In the genomic region with DNA sequence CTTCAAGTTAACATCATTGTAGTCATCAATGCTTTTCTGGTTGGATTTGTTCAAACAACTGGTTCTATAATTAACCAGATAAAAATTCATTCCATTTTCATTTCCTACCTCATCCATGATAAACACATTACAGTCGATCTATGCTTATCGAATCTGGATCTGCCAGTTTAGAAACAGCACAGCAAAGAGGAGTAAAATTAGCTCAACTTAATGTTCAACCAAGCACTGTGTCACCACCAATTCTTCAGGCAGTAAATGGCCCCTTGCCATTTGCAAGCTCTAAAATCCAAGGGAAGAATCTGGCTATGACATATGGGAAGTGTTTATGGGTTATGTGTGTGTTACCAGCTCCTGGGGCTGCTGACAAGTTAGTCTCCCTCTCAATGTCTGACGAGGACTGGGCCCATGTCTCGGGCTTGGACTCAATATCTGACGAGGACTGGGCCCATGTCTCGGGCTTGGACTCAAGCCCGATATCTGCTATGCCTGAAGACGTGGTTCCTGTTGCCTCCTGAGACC, we compare ENCODE assay signal across 23 cellular contexts. TPM values are rescaled to one million over a fixed set of nuclear protein-coding genes. Genes with fewer than 3 reads are reported as not detected.
A peak's percentile ranks its signal among the peaks of the same experiment; 100 is the strongest.
DNase-seq lines count a peak whose midpoint lies in the region; ATAC-seq, FAIRE-seq and TF ChIP-seq lines count a peak whose summit lies in the region.
"Had no signal": no experiment of that assay in that cellular context is flagged by ENCODE, and none has a peak within 500 bp of the region (broad histone marks: within the 10 kb centered on the region; RNA-seq: fewer than 3 reads in every experiment).

No MANE protein-coding gene starts in this region.

- TF ChIP-seq CTCF in heart left ventricle (IDR thresholded peaks at IDR 0.05) (no peak), body of pancreas (IDR thresholded peaks at IDR 0.05) (no peak), HepG2 (CRISPR knock-in tag; IDR thresholded peaks at IDR 0.05) (no peak), tibial artery (IDR thresholded peaks at IDR 0.05) (no peak), PC-3 (conservative IDR thresholded peaks at IDR 0.05; ENCODE audit: low read depth, low read length) (no peak)

- H3K9ac ChIP-seq in HepG2 (ENCODE audit: insufficient read depth, low read depth, low read length) (no peak overlapping the region), PC-3 (ENCODE audit: low read length) (no peak overlapping the region)
- H3K9ac ChIP-seq: BLaER1 had no signal

- BruUV-seq in HepG2 (replicated peaks; lab: Mats Ljungman, UMichigan) (no TSS peak), PC-3 (replicated peaks; lab: Mats Ljungman, UMichigan) (no TSS peak)

- no peaks in the 10 kb centered on the region for H3K36me3 ChIP-seq in heart left ventricle
- no peaks in the 10 kb centered on the region for H3K36me3 ChIP-seq in body of pancreas (replicated peaks in 1 of 2; ENCODE audit: insufficient read depth in 1 of 2, low read depth in 2 of 2)
- H3K36me3 ChIP-seq in HepG2 (replicated peaks in 1 of 2; ENCODE audit: control insufficient read depth in 1 of 2, insufficient read depth in 2 of 2, low read length in 2 of 2) = no peaks in the 10 kb centered on the region
- no peaks in the 10 kb centered on the region for H3K36me3 ChIP-seq in tibial artery
- H3K36me3 ChIP-seq in PC-3 (ENCODE audit: low read depth, low read length) = no peaks in the 10 kb centered on the region
- H3K36me3 ChIP-seq: BLaER1, SJCRH30 had no signal

- WGBS in heart left ventricle, 4 donors = 52 to 69% (median 57%) methylated on average over 8 of the region's 8 CpGs
- 49 to 61% methylated on average over 7 to 8 of the region's 8 CpGs for WGBS in body of pancreas, 2 donors
- 97% methylated on average over 5 of the region's 8 CpGs for WGBS in HepG2 (ENCODE audit: low lambda C conversion rate)

- H3K27me3 ChIP-seq in heart left ventricle (no peaks in the 10 kb centered on the region), body of pancreas (no peaks in the 10 kb centered on the region), HepG2 (ENCODE audit: control insufficient read depth in 1 of 2, insufficient read depth in 2 of 2, low read length in 2 of 2) (no peaks in the 10 kb centered on the region), tibial artery (no peaks in the 10 kb centered on the region), PC-3 (ENCODE audit: low read length) (no peaks in the 10 kb centered on the region)
- H3K27me3 ChIP-seq: BLaER1, SJCRH30 had no signal

- H4K20me1 ChIP-seq in HepG2 (ENCODE audit: insufficient read depth, low read length) = no peaks in the 10 kb centered on the region
- H4K20me1 ChIP-seq in PC-3 (ENCODE audit: low read length) = no peaks in the 10 kb centered on the region
- H4K20me1 ChIP-seq: BLaER1 had no signal

- CTCF ChIA-PET in HepG2 (lab: Yijun Ruan, JAX; ENCODE audit: low intra/inter-chr PET ratio, low total read pairs) (no interaction called here), PC-3 (lab: Charles Lee) (interaction anchor here (0.5 kb wide), 1 partner anchor 172 kb away, joined by 3 read pairs; no protein-coding TSS in a partner anchor)

- H3K9me2 ChIP-seq in PC-3 (replicated peaks; ENCODE audit: low read length) = no peaks in the 10 kb centered on the region

- in situ Hi-C loops in HepG2 (cut with HindIII; ENCODE audit: extremely low pct_ligation_motif_present, low pct_unique_long_range_greater_than_20kb) = no loop called here

- H3K79me2 ChIP-seq in HepG2 (ENCODE audit: insufficient read depth, low read length) (peaks cover 5% of the 10 kb centered on the region), PC-3 (ENCODE audit: low read length) (no peaks in the 10 kb centered on the region)

- no peak overlapping the region for H3K4me2 ChIP-seq in HepG2 (ENCODE audit: low read depth, low read length)
- H3K4me2 ChIP-seq in PC-3 (ENCODE audit: low read length) = no peak overlapping the region
- H3K4me2 ChIP-seq: BLaER1 had no signal

- no peak overlapping the region for H3K27ac ChIP-seq in heart left ventricle
- H3K27ac ChIP-seq in body of pancreas = peak overlapping the region; percentile 62 to 84 (median 74)
- H3K27ac ChIP-seq in HepG2 (ENCODE audit: extremely low read length, insufficient read depth, low read length) = peak overlapping the region; percentile 46
- H3K27ac ChIP-seq in tibial artery = peak overlapping the region; percentile 42 to 43
- H3K27ac ChIP-seq in PC-3 (ENCODE audit: low read length) = no peak overlapping the region
- H3K27ac ChIP-seq: BLaER1, SJCRH30 had no signal

- intact Hi-C loops in Right ventricle myocardium inferior (cut with DNase I) = no loop called here
- intact Hi-C loops in heart left ventricle (cut with DNase I) = no loop called here
- intact Hi-C loops in body of pancreas (cut with DNase I) = no loop called here
- intact Hi-C loops in HepG2 (cut with micrococcal nuclease; ENCODE audit: unreplicated experiment) = no loop called here
- intact Hi-C loops in tibial artery (cut with DNase I; ENCODE audit: low total_unique reads) = no loop called here
- intact Hi-C loops in PC-3 (cut with micrococcal nuclease) = no loop called here

- H2AFZ ChIP-seq in HepG2 (ENCODE audit: low read length) (no peak overlapping the region), PC-3 (ENCODE audit: low read length) (no peak overlapping the region)

- no peak for FAIRE-seq in HepG2 (lab: Jason Lieb, UNC)
- FAIRE-seq: H1 had no signal

- POLR2A ChIA-PET in HepG2 (lab: Yijun Ruan, JAX) = interaction anchor here (1.2 to 5.9 kb wide), 3 partner anchors 10 to 164 kb away, joined by 3 to 56 read pairs (median 34); no protein-coding TSS in a partner anchor
- POLR2A ChIA-PET in PC-3 (lab: Charles Lee; ENCODE audit: unreplicated experiment) = no interaction called here

- TF ChIP-seq EP300 in HepG2 (IDR thresholded peaks at IDR 0.05; ENCODE audit: low read depth in 2 of 2, low read length in 2 of 2) (no peak), HepG2 (CRISPR knock-in tag; IDR thresholded peaks at IDR 0.05; ENCODE audit: borderline replicate concordance) (no peak)

- ATAC-seq in Right ventricle myocardium inferior = peak; percentile 37
- ATAC-seq in heart left ventricle = no peak
- peak; percentile 22 for ATAC-seq in body of pancreas
- no peak for ATAC-seq in HepG2
- ATAC-seq in PC-3 = no peak
- no peak for ATAC-seq in HG02970 (IDR thresholded peaks at IDR 0.05; ENCODE audit: low FRiP score, unreplicated experiment)

- peaks cover 0 to 8% (median 0%) of the 10 kb centered on the region in 12 donors for H3K9me3 ChIP-seq in heart left ventricle
- H3K9me3 ChIP-seq in body of pancreas = no peaks in the 10 kb centered on the region
- H3K9me3 ChIP-seq in HepG2 (ENCODE audit: low read length) = peaks cover 14% of the 10 kb centered on the region
- H3K9me3 ChIP-seq in tibial artery = peaks cover 0 to 8% (median 3%) of the 10 kb centered on the region in 3 donors
- H3K9me3 ChIP-seq in PC-3 (ENCODE audit: low read length) = no peaks in the 10 kb centered on the region
- H3K9me3 ChIP-seq: SJCRH30 had no signal

- DNase-seq in Right ventricle myocardium inferior (ENCODE audit: missing footprints) (no peak), heart left ventricle (no peak), body of pancreas (no peak), HepG2 (ENCODE audit: low spot score) (no peak), tibial artery (no peak), retina (no peak), PC-3 (no peak)
- DNase-seq: 8988T; CD8-positive, alpha-beta memory T cell; DMS153; EL; Kasumi-1; NCI-H1105 treated with DMSO at 0.1 percent for 48 hours; NCI-H187 treated with DMSO at 0.1 percent for 48 hours; NCI-H69; NK-92 treated with Interleukin-12 subunit alpha and Interleukin-12 subunit beta, amount 100 ng/mL, for 24 hours; RPMI8226; SJCRH30 had no signal

- no peaks in the 10 kb centered on the region for H3F3A ChIP-seq in PC-3 (ENCODE audit: low read length, unreplicated experiment)

- H3K4me3 ChIP-seq in heart left ventricle (no peak overlapping the region), body of pancreas (no peak overlapping the region), HepG2 (replicated peaks in 1 of 3; ENCODE audit: insufficient read depth in 1 of 3, low read depth in 2 of 3, low read length in 3 of 3) (no peak overlapping the region), tibial artery (no peak overlapping the region), PC-3 (ENCODE audit: low read length) (no peak overlapping the region)
- H3K4me3 ChIP-seq: BLaER1, SJCRH30 had no signal

- no peak for TF ChIP-seq RAD21 in HepG2 (CRISPR knock-in tag; IDR thresholded peaks at IDR 0.05)

- H3K4me1 ChIP-seq in heart left ventricle (peaks cover 0 to 5% (median 0%) of the 10 kb centered on the region in 12 donors), body of pancreas (no peaks in the 10 kb centered on the region), HepG2 (ENCODE audit: insufficient read depth, low read length) (peaks cover 64% of the 10 kb centered on the region), tibial artery (peaks cover 0 to 21% (median 16%) of the 10 kb centered on the region in 4 donors), PC-3 (ENCODE audit: insufficient read depth, low read length) (0 out of 2 replicates have a peak, but pooled peaks cover 4% of the 10 kb centered on the region)
- H3K4me1 ChIP-seq: BLaER1, SJCRH30 had no signal

- no peak for TF ChIP-seq POLR2A in heart left ventricle (IDR thresholded peaks at IDR 0.05)
- TF ChIP-seq POLR2A in body of pancreas (IDR thresholded peaks at IDR 0.05) = no peak
- TF ChIP-seq POLR2A in HepG2 (IDR thresholded peaks at IDR 0.05; ENCODE audit: insufficient read depth in 1 of 2, low read depth in 2 of 2, low read length in 2 of 2) = no peak

RNA-seq across cellular contexts. Expression of a gene that starts 5.8 kb away (rescaled TPM):
- total RNA-seq in Right ventricle myocardium inferior (not detected), heart left ventricle (not detected), body of pancreas (not detected), HepG2 (2016; rRNA removed; fragmentation: Illumina TruSeq; extraction: Trizol) (603 and 1,197 TPM in 2 replicates), PC-3 (2014; rRNA removed) (not detected in 2 replicates)
- polyA plus RNA-seq in heart left ventricle (not detected), HepG2 (2011; rRNA removed) (1,427 and 1,430 TPM in 2 replicates)
- total RNA-seq in HepG2 (2016; cell fraction: cytosol; rRNA removed; fragmentation: Illumina TruSeq; extraction: Trizol; ENCODE audit: low read depth) = 49.3 and 57.5 TPM in 2 replicates
- 560 and 1,175 TPM in 2 replicates for total RNA-seq in HepG2 (2016; cell fraction: insoluble cytoplasmic fraction; rRNA removed; fragmentation: Illumina TruSeq; extraction: Trizol)
- total RNA-seq in HepG2 (2016; cell fraction: membrane; rRNA removed; fragmentation: Illumina TruSeq; extraction: Trizol) = 127 and 151 TPM in 2 replicates
- total RNA-seq in HepG2 (2016; cell fraction: nucleus; rRNA removed; fragmentation: Illumina TruSeq; extraction: Trizol) = 929 and 1,111 TPM in 2 replicates
- 1,054 and 1,367 TPM in 2 replicates for polyA plus RNA-seq in HepG2 (2011; cell fraction: cytosol; rRNA removed)
- 619 and 697 TPM in 2 replicates for polyA plus RNA-seq in HepG2 (2011; cell fraction: nucleus; rRNA removed)
- polyA plus RNA-seq in HepG2 (2012) = 1,282 and 1,626 TPM in 2 replicates
- polyA plus RNA-seq in HepG2 (2016; cell fraction: cytosol; fragmentation: Illumina TruSeq; extraction: Trizol; ENCODE audit: low read depth) = 51.7 and 58.6 TPM in 2 replicates
- 462 and 464 TPM in 2 replicates for polyA plus RNA-seq in HepG2 (2016; cell fraction: insoluble cytoplasmic fraction; fragmentation: Illumina TruSeq; extraction: Trizol; ENCODE audit: low read depth)
- polyA plus RNA-seq in HepG2 (2016; cell fraction: membrane; fragmentation: Illumina TruSeq; extraction: Trizol; ENCODE audit: low read depth) = 94.8 and 114 TPM in 2 replicates
- polyA plus RNA-seq in HepG2 (2016; cell fraction: nucleus; fragmentation: Illumina TruSeq; extraction: Trizol; ENCODE audit: insufficient read depth, low read depth) = 923 and 981 TPM in 2 replicates
- polyA minus RNA-seq in HepG2 (2011; rRNA and poly(A)+ RNA removed; ENCODE audit: low replicate concordance) = 0.26 and 658 TPM in 2 replicates
- 661 and 1,052 TPM in 2 replicates for polyA minus RNA-seq in HepG2 (2011; cell fraction: cytosol; rRNA and poly(A)+ RNA removed)
- polyA minus RNA-seq in HepG2 (2011; cell fraction: nucleus; rRNA and poly(A)+ RNA removed) = 465 and 707 TPM in 2 replicates
- total RNA-seq: CD8-positive, alpha-beta memory T cell; H1; OCI-LY7; SJCRH30 had no signal
- polyA plus RNA-seq: CD8-positive, alpha-beta memory T cell; H1; IgD-negative memory B cell had no signal

RNA-seq across cellular contexts. Expression of a gene that starts 30.6 kb away (rescaled TPM):
- 10.3 TPM for total RNA-seq in Right ventricle myocardium inferior
- 10 to 100 TPM in 5 of 9 donors, 1 to 10 TPM in 4; 2.9 to 20.4 (median 12.3) TPM for total RNA-seq in heart left ventricle
- 1 to 10 TPM; 2.7 to 3.1 TPM for polyA plus RNA-seq in heart left ventricle
- 1 to 10 TPM; 8.6 to 9.9 TPM for total RNA-seq in body of pancreas
- 3.5 and 8.9 TPM in 2 replicates for total RNA-seq in HepG2 (2016; rRNA removed; fragmentation: Illumina TruSeq; extraction: Trizol)
- total RNA-seq in HepG2 (2016; cell fraction: cytosol; rRNA removed; fragmentation: Illumina TruSeq; extraction: Trizol; ENCODE audit: low read depth) = 1.2 and 1.9 TPM in 2 replicates
- total RNA-seq in HepG2 (2016; cell fraction: insoluble cytoplasmic fraction; rRNA removed; fragmentation: Illumina TruSeq; extraction: Trizol) = 3.6 and 9.0 TPM in 2 replicates
- 1.2 and 1.5 TPM in 2 replicates for total RNA-seq in HepG2 (2016; cell fraction: membrane; rRNA removed; fragmentation: Illumina TruSeq; extraction: Trizol)
- total RNA-seq in HepG2 (2016; cell fraction: nucleus; rRNA removed; fragmentation: Illumina TruSeq; extraction: Trizol) = 6.8 and 9.1 TPM in 2 replicates
- 4.7 and 6.0 TPM in 2 replicates for polyA plus RNA-seq in HepG2 (2011; rRNA removed)
- polyA plus RNA-seq in HepG2 (2011; cell fraction: cytosol; rRNA removed) = 3.9 and 4.7 TPM in 2 replicates
- 3.7 and 4.5 TPM in 2 replicates for polyA plus RNA-seq in HepG2 (2011; cell fraction: nucleus; rRNA removed)
- 2.4 and 4.5 TPM in 2 replicates for polyA plus RNA-seq in HepG2 (2012)
- polyA plus RNA-seq in HepG2 (2016; cell fraction: cytosol; fragmentation: Illumina TruSeq; extraction: Trizol; ENCODE audit: low read depth) = 0.32 and 0.36 TPM in 2 replicates
- polyA plus RNA-seq in HepG2 (2016; cell fraction: insoluble cytoplasmic fraction; fragmentation: Illumina TruSeq; extraction: Trizol; ENCODE audit: low read depth) = 2.9 and 3.3 TPM in 2 replicates
- 0.55 and 0.68 TPM in 2 replicates for polyA plus RNA-seq in HepG2 (2016; cell fraction: membrane; fragmentation: Illumina TruSeq; extraction: Trizol; ENCODE audit: low read depth)
- 10.8 and 11.6 TPM in 2 replicates for polyA plus RNA-seq in HepG2 (2016; cell fraction: nucleus; fragmentation: Illumina TruSeq; extraction: Trizol; ENCODE audit: insufficient read depth, low read depth)
- polyA minus RNA-seq in HepG2 (2011; rRNA and poly(A)+ RNA removed; ENCODE audit: low replicate concordance) = 2.9 TPM in 1 of 2 replicates, not detected in the other
- polyA minus RNA-seq in HepG2 (2011; cell fraction: cytosol; rRNA and poly(A)+ RNA removed) = 1.5 and 2.2 TPM in 2 replicates
- polyA minus RNA-seq in HepG2 (2011; cell fraction: nucleus; rRNA and poly(A)+ RNA removed) = 1.9 and 2.1 TPM in 2 replicates
- not detected in 2 replicates for total RNA-seq in PC-3 (2014; rRNA removed)
- total RNA-seq: CD8-positive, alpha-beta memory T cell; OCI-LY7 had no signal
- polyA plus RNA-seq: CD8-positive, alpha-beta memory T cell; IgD-negative memory B cell had no signal

Comparison
In these comparisons a context has a peak if more than half of its experiments do, and no peak if none do; other contexts are left out.
1. ATAC-seq: peak in Right ventricle myocardium inferior (single experiment) and body of pancreas (single experiment); none in heart left ventricle (0 of 4), HepG2 (single experiment), PC-3 (single experiment) and HG02970 (single experiment).
2. H3K27ac ChIP-seq: peak in body of pancreas (4 of 4), HepG2 (single experiment) and tibial artery (2 of 2); none in heart left ventricle (0 of 12) and PC-3 (single experiment).
3. RNA of a gene that starts 5.8 kb away (total RNA-seq): 49.3 to 1,197 TPM in HepG2; not detected in Right ventricle myocardium inferior (single experiment), not detected in heart left ventricle, not detected in body of pancreas and not detected in PC-3; every median in the first group is over 10 times any median in the second.